9 cellular contexts compared by ENCODE assay signal in the genomic region with DNA sequence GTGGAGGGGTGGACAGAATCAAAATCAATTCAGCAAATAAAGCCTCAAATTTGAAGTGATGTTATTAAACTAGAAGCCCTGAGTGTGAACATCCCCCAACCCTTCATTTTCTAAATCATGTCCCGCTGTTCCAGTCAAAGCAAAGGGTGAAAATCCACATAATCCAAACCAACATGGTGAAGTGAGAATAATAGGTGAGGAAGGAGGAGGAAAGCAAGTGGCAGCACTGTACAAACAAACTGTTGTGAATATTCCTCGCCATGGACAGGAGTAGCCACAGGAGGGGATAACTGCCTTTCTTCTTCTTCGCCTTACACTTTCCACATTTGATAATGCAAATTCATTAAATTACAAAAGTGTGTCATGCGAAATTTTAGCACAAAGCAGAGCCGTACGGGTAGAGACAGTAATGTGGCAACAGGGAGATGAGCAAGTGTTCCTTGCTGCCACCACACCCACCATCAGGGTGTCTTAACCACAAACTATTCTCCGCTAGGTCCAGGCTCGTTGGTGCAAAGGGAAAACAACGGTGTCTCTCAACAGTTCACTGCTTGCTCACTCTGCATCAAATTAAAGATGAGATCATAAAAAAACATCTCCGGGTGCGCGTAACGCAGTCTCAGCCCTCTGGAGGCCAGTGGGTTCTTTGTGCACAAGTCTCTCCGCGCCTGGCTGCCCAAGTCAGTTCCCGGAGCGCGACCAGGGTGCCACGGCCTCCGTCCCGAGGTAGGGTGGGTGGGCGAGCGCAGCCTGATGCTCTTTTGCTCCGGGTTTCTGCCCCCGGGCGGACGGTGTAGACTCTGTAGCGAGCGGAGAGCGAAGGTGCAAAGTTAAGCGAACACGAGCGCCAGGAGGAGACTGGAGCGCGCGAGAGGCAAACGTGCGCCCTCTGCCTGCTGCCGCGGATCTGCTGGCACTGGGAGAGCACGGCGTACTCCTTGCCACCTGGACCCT. TPM values are rescaled to one million over a fixed set of nuclear protein-coding genes. Genes with fewer than 3 reads are reported as not detected.
DNase-seq lines count a peak whose midpoint lies in the region; ATAC-seq and TF ChIP-seq lines count a peak whose summit lies in the region.
"Had no signal": no experiment of that assay in that cellular context is flagged by ENCODE, and none has a peak within 500 bp of the region (broad histone marks: within the 10 kb centered on the region; RNA-seq: fewer than 3 reads in every experiment).

No MANE protein-coding gene starts in this region.

- in situ Hi-C loops in GM13976 (cut with MboI; ENCODE audit: low sequenced_read_pairs, unreplicated experiment) = loop anchor here (10.0 kb wide), 1 partner anchor 909 kb away; no protein-coding TSS in a partner anchor

- H3K9me3 ChIP-seq in right atrium auricular region = no peaks in the 10 kb centered on the region

- peak; percentile 89 for TF ChIP-seq CTCF in 22Rv1 (IDR thresholded peaks at IDR 0.05)
- TF ChIP-seq CTCF in GM13976 (IDR thresholded peaks at IDR 0.05; ENCODE audit: borderline replicate concordance, control extremely low read depth, extremely low read depth, insufficient read depth, missing control alignments) = peak; percentile 66
- peak; percentile 22 to 77 for TF ChIP-seq CTCF in right atrium auricular region (IDR thresholded peaks at IDR 0.05)
- TF ChIP-seq CTCF in progenitor cell of endocrine pancreas (IDR thresholded peaks at IDR 0.05; ENCODE audit: unreplicated experiment) = peak; percentile 86

- H3K4me3 Mint-ChIP-seq in progenitor cell of endocrine pancreas (ENCODE audit: low read depth) = peak overlapping the region; percentile 90

- H3K27ac Mint-ChIP-seq in progenitor cell of endocrine pancreas = peak overlapping the region; percentile 88

- H3K27me3 ChIP-seq in right atrium auricular region = no peaks in the 10 kb centered on the region

- peaks cover 40% of the 10 kb centered on the region for H3K27me3 Mint-ChIP-seq in progenitor cell of endocrine pancreas

- no peaks in the 10 kb centered on the region for H3K36me3 ChIP-seq in right atrium auricular region

- H3K27ac ChIP-seq in 22Rv1 = peak overlapping the region; percentile 81
- H3K27ac ChIP-seq in right atrium auricular region = peak overlapping the region; percentile 67 to 79

- peaks cover 0 to 5% of the 10 kb centered on the region in 2 donors for H3K4me1 ChIP-seq in right atrium auricular region

- peak overlapping the region; percentile 39 to 56 for H3K4me3 ChIP-seq in right atrium auricular region

- no peaks in the 10 kb centered on the region for H3K36me3 Mint-ChIP-seq in progenitor cell of endocrine pancreas (ENCODE audit: insufficient read depth)

- ATAC-seq in HG02885 (IDR thresholded peaks at IDR 0.05; ENCODE audit: poor library complexity, unreplicated experiment) = peak; percentile 89
- ATAC-seq: HCT116 had no signal

- no peaks in the 10 kb centered on the region for H3K9me3 Mint-ChIP-seq in progenitor cell of endocrine pancreas (ENCODE audit: low read depth)

- peak; percentile 50 for DNase-seq in GM13976 (ENCODE audit: low spot score)
- peak; percentile 52 for DNase-seq in NCI-H69 (lab: John Stamatoyannopoulos, UW)
- DNase-seq in amniotic stem cell (lab: John Stamatoyannopoulos, UW) = peak; percentile 30
- DNase-seq in right atrium auricular region (ENCODE audit: low spot score) = peak; percentile 66
- DNase-seq in progenitor cell of endocrine pancreas (ENCODE audit: low spot score, unreplicated experiment) = peak; percentile 72
- DNase-seq in GF-D8 (lab: John Stamatoyannopoulos, UW) = no peak

- H3K4me1 Mint-ChIP-seq in progenitor cell of endocrine pancreas (ENCODE audit: low read depth) = peaks cover 14% of the 10 kb centered on the region

RNA-seq across cellular contexts. Expression of a gene that starts 6.7 kb away (rescaled TPM):
- 1 to 10 TPM; 5.3 to 5.4 TPM for total RNA-seq in right atrium auricular region
- 0.17 and 0.38 TPM in 2 replicates for total RNA-seq in progenitor cell of endocrine pancreas
